In the genomic region with DNA sequence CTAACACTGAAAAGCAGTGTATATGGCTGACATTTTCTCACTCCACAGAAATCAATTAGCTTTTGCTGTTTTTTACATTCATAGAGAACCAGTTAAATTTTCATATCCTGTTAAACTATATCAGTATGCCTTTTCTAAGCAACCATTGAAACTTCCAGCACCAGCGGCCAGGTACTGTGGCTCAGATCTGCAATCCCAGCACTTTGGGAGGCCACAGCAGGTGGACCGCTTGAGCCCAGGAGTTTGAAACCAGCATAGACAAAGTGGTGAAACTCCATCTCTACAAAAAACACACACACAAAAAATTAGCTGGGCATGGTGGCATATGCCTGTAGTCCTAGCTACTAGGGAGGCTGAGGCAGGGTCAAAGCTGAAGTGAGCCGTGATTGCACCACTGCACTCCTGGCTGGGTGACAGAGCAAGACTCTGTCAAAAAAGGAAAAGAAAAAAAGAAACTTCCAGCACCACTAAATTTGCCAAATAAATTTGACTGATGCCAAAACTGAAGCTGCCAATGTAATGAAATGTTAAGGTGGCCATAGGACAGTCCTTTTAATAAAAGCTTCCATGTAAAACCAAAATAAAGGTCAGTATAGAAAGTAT, we compare ENCODE assay signal across 17 cellular contexts. TPM values are rescaled to one million over a fixed set of nuclear protein-coding genes. Genes with fewer than 3 reads are reported as not detected.
DNase-seq lines count a peak whose midpoint lies in the region; ATAC-seq and TF ChIP-seq lines count a peak whose summit lies in the region.
"Had no signal": no experiment of that assay in that cellular context is flagged by ENCODE, and none has a peak within 500 bp of the region (broad histone marks: within the 10 kb centered on the region; RNA-seq: fewer than 3 reads in every experiment).

No MANE protein-coding gene starts in this region.

- H3K4me3 Mint-ChIP-seq in T-helper 17 cell: no peak overlapping the region
- H3K4me3 Mint-ChIP-seq: stimulated activated naive CD8-positive, alpha-beta T cell treated with anti-CD3 and anti-CD28 coated beads, Interleukin-15, amount 100 ng/mL, for 72 hours had no signal

- peak in 1 of 2 donors; percentile 25 for TF ChIP-seq RAD21 in liver (IDR thresholded peaks at IDR 0.05)

- no peak for ATAC-seq in left ventricle myocardium superior
- no peak for ATAC-seq in Right ventricle myocardium superior (ENCODE audit: poor library complexity)
- no peak for ATAC-seq in T-helper 17 cell
- ATAC-seq in HG03342 (IDR thresholded peaks at IDR 0.05; ENCODE audit: unreplicated experiment): no peak
- ATAC-seq: stimulated activated naive CD8-positive, alpha-beta T cell treated with anti-CD3 and anti-CD28 coated beads, Interleukin-15, amount 100 ng/mL, for 72 hours had no signal

- H3K9ac ChIP-seq in liver (ENCODE audit: low read depth in 1 of 2, low read length in 2 of 2): no peak overlapping the region

- H3K4me1 Mint-ChIP-seq in T-helper 17 cell: peaks cover 30% of the 10 kb centered on the region

- TF ChIP-seq POLR2A in vagina (IDR thresholded peaks at IDR 0.05): no peak

- H3K27ac ChIP-seq in liver (ENCODE audit: low read depth in 1 of 2, low read length in 2 of 2) (peak overlapping the region; percentile 25 to 67), vagina (peak overlapping the region; percentile 49)
- H3K27ac ChIP-seq: HL-60 had no signal

- TF ChIP-seq CTCF in liver (IDR thresholded peaks at IDR 0.05; ENCODE audit: low read depth, low read length, missing input control): no peak
- TF ChIP-seq CTCF in vagina (IDR thresholded peaks at IDR 0.05): no peak

- intact Hi-C loops in left ventricle myocardium superior (cut with micrococcal nuclease) (no loop called here), Right ventricle myocardium superior (cut with DNase I) (no loop called here), vagina (cut with DNase I) (loop anchor here (10.0 kb wide), 1 partner anchor 110 kb away; a partner anchor contains a TSS)

- no peaks in the 10 kb centered on the region for H3K36me3 Mint-ChIP-seq in T-helper 17 cell (ENCODE audit: low read depth)

- H3K4me3 ChIP-seq in liver (ENCODE audit: low read depth in 1 of 3, low read length in 3 of 3): no peak overlapping the region
- H3K4me3 ChIP-seq in vagina: no peak overlapping the region

- H3K27me3 Mint-ChIP-seq in T-helper 17 cell: no peaks in the 10 kb centered on the region
- H3K27me3 Mint-ChIP-seq: stimulated activated naive CD8-positive, alpha-beta T cell treated with anti-CD3 and anti-CD28 coated beads, Interleukin-15, amount 100 ng/mL, for 72 hours had no signal

- H3K27ac Mint-ChIP-seq in T-helper 17 cell: peak overlapping the region; percentile 86
- H3K27ac Mint-ChIP-seq: stimulated activated naive CD8-positive, alpha-beta T cell treated with anti-CD3 and anti-CD28 coated beads, Interleukin-15, amount 100 ng/mL, for 72 hours had no signal

- no peaks in the 10 kb centered on the region for H3K27me3 ChIP-seq in liver (ENCODE audit: control insufficient read depth in 4 of 4, insufficient read depth in 4 of 4, low read length in 3 of 4)
- H3K27me3 ChIP-seq in vagina: no peaks in the 10 kb centered on the region

- 66% methylated on average over 3 of the region's 3 CpGs for WGBS in liver

- H3K9me3 ChIP-seq in T-helper 17 cell (ENCODE audit: control insufficient read depth, low read length, poor library complexity, severe bottlenecking): no peaks in the 10 kb centered on the region
- H3K9me3 ChIP-seq in liver (ENCODE audit: control insufficient read depth in 4 of 4, low read length in 3 of 4): no peaks in the 10 kb centered on the region
- no peaks in the 10 kb centered on the region for H3K9me3 ChIP-seq in vagina

- DNase-seq in left ventricle myocardium superior: peak; percentile 28
- DNase-seq in Right ventricle myocardium superior: no peak
- DNase-seq in T-helper 17 cell: no peak
- DNase-seq in vagina (ENCODE audit: extremely low spot score in 2 of 2): no peak
- no peak for DNase-seq in activated CD8-positive, alpha-beta memory T cell treated with anti-CD3 and anti-CD28 coated beads, Interleukin-2, amount 50 U/mL, for 4 hours
- DNase-seq in NCI-H2107 treated with DMSO at 0.1 percent for 48 hours (lab: John Stamatoyannopoulos, UW; ENCODE audit: unreplicated experiment): no peak
- DNase-seq: activated gamma-delta T cell; AML-193; dermis blood vessel endothelial cell; hypothalamus; Karpas-422; NCI-H1417 treated with DMSO at 0.1 percent for 48 hours; stimulated activated naive CD8-positive, alpha-beta T cell treated with anti-CD3 and anti-CD28 coated beads, Interleukin-15, amount 100 ng/mL, for 72 hours had no signal

- peaks cover 13 to 40% (median 27%) of the 10 kb centered on the region in 4 donors for H3K4me1 ChIP-seq in liver (ENCODE audit: control insufficient read depth in 4 of 4, insufficient read depth in 4 of 4, low read length in 3 of 4)
- H3K4me1 ChIP-seq in vagina: peaks cover 47% of the 10 kb centered on the region

- H3K36me3 ChIP-seq in liver (ENCODE audit: control insufficient read depth in 4 of 4, insufficient read depth in 3 of 4, low read depth in 1 of 4, low read length in 3 of 4) (peaks cover 3 to 23% (median 16%) of the 10 kb centered on the region in 4 donors), vagina (peaks cover 0 to 23% of the 10 kb centered on the region in 2 donors)

TF ChIP-seq in liver, 16 proteins besides CTCF, POLR2A, EP300 and RAD21:
- no peak for TF ChIP-seq FOXA2 (IDR thresholded peaks at IDR 0.05)
- peak in 1 of 2 donors; percentile 29 for TF ChIP-seq RXRA (IDR thresholded peaks at IDR 0.05)
- TF ChIP-seq JUND (IDR thresholded peaks at IDR 0.05): peak in 1 of 2 donors; percentile 1
- peak in 1 of 2 donors; percentile 31 for TF ChIP-seq HNF4A (conservative IDR thresholded peaks at IDR 0.05)
- TF ChIP-seq YY1 (IDR thresholded peaks at IDR 0.05): peak; percentile 68
- TF ChIP-seq FOXA1 (IDR thresholded peaks at IDR 0.05): no peak
- TF ChIP-seq SP1 (IDR thresholded peaks at IDR 0.05): no peak
TF ChIP-seq in liver: peak in this region for 4.

RNA-seq across cellular contexts. Expression of a gene that starts 3.4 kb away (rescaled TPM):
- total RNA-seq in left ventricle myocardium superior (3.1 TPM), Right ventricle myocardium superior (3.2 TPM), T-helper 17 cell (1 to 10 TPM; 5.9 to 6.0 TPM), liver (1 to 10 TPM; 4.7 to 4.9 TPM), vagina (3.7 TPM)
- polyA plus RNA-seq in liver: 1 to 10 TPM in 1 of 2 donors, not detected in 1; 2.4 TPM

RNA-seq across cellular contexts. Expression of a gene that starts 29.4 kb away (rescaled TPM):
- total RNA-seq in left ventricle myocardium superior: 274 TPM
- 237 TPM for total RNA-seq in Right ventricle myocardium superior
- 1 to 10 TPM; 2.9 to 7.7 TPM for total RNA-seq in T-helper 17 cell
- total RNA-seq in liver: 10 to 100 TPM in 1 of 2 donors, 1 to 10 TPM in 1; 1.4 to 15.6 TPM
- polyA plus RNA-seq in liver: 10 to 100 TPM; 16.5 to 17.9 TPM
- 44.2 TPM for total RNA-seq in vagina

RNA-seq across cellular contexts. Expression of a gene that starts 58.8 kb away (rescaled TPM):
- total RNA-seq in left ventricle myocardium superior (0.25 TPM), Right ventricle myocardium superior (not detected), T-helper 17 cell (not detected), liver (under 1 TPM in 1 of 2 donors, not detected in 1; 0.14 TPM), vagina (not detected)
- under 1 TPM; 0.03 to 0.07 TPM for polyA plus RNA-seq in liver
- total RNA-seq: dermis blood vessel endothelial cell, fibroblast of lung had no signal
- polyA plus RNA-seq: fibroblast of lung had no signal
